In the genomic region with DNA sequence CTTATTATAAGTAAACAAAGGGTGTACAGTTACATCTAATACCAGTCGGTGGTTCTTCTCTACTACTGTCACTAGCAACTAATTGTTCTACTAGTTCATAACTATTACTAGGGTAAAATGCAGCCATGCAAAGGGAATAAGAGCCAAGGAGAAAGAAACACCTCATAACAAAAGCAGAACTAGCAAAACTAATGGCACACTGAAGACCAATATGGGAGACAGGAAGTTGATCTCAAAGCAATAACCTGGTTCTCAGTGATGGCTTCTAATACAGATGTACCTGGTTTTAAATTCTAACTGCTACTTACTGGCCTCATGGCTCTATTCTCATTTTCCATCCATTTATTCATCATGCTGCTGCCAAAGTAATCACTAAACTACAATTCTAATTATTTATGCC, we compare ENCODE assay signal across 17 cellular contexts.
A peak's percentile ranks its signal among the peaks of the same experiment; 100 is the strongest.
DNase-seq lines count a peak whose midpoint lies in the region; ATAC-seq and TF ChIP-seq lines count a peak whose summit lies in the region.
"Had no signal": no experiment of that assay in that cellular context is flagged by ENCODE, and none has a peak within 500 bp of the region (broad histone marks: within the 10 kb centered on the region; RNA-seq: fewer than 3 reads in every experiment).

No MANE protein-coding gene starts in this region.

- CTCF ChIA-PET in mammary epithelial cell (lab: Charles Lee; ENCODE audit: low non-redundant PET): no interaction called here

- H2BK15ac ChIP-seq in neuronal stem cell (ENCODE audit: low read length): no peak overlapping the region

- H2AK5ac ChIP-seq in neuronal stem cell (ENCODE audit: low read depth, low read length): no peak overlapping the region

- no peak overlapping the region for H3K14ac ChIP-seq in neuronal stem cell (ENCODE audit: low read length)

- no peak overlapping the region for H4K91ac ChIP-seq in neuronal stem cell (ENCODE audit: low read depth, low read length, poor library complexity)

- H3K27me3 ChIP-seq in mammary epithelial cell (ENCODE audit: insufficient read depth, low read length) (no peaks in the 10 kb centered on the region), breast epithelium (no peaks in the 10 kb centered on the region), OCI-LY3 (ENCODE audit: low read depth, low read length) (no peaks in the 10 kb centered on the region), neuronal stem cell (ENCODE audit: control insufficient read depth in 3 of 3, insufficient read depth in 3 of 3, low read depth in 1 of 3, low read length in 3 of 3) (no peaks in the 10 kb centered on the region)

- no peak overlapping the region for H3K9ac ChIP-seq in mammary epithelial cell (ENCODE audit: insufficient read depth, low read length)
- no peak overlapping the region for H3K9ac ChIP-seq in OCI-LY3 (ENCODE audit: low read length)
- H3K9ac ChIP-seq in neuronal stem cell (ENCODE audit: low read depth, low read length, poor library complexity): no peak overlapping the region

- H3K4me2 ChIP-seq in mammary epithelial cell (ENCODE audit: insufficient read depth, low read depth, low read length): no peak overlapping the region
- 0 out of 2 replicates have a peak overlapping the region, but pooled peaks have one; percentile 8 for H3K4me2 ChIP-seq in OCI-LY3 (ENCODE audit: low read length)
- no peak overlapping the region for H3K4me2 ChIP-seq in neuronal stem cell (ENCODE audit: insufficient read depth, low read length, poor library complexity, severe bottlenecking)
- H3K4me2 ChIP-seq: A549 had no signal

- DNase-seq in mammary epithelial cell (no peak), breast epithelium (ENCODE audit: low spot score in 2 of 2) (no peak), neuronal stem cell (ENCODE audit: low spot score) (no peak), NCI-H510A treated with DMSO at 0.1 percent for 48 hours (lab: John Stamatoyannopoulos, UW) (no peak)
- DNase-seq: CD8-positive, alpha-beta T cell; COR-L47; DMS153; DMS79 treated with DMSO at 0.1 percent for 48 hours; EL; GOT3 had no signal

- H3K27ac ChIP-seq in mammary epithelial cell (ENCODE audit: insufficient read depth, low read depth, low read length) (no peak overlapping the region), breast epithelium (no peak overlapping the region), OCI-LY3 (ENCODE audit: low read length) (no peak overlapping the region), neuronal stem cell (replicated peaks; ENCODE audit: low read length) (no peak overlapping the region)
- H3K27ac ChIP-seq: A549, HL-60 had no signal

- H3K36me3 ChIP-seq in mammary epithelial cell (ENCODE audit: insufficient read depth, low read length) (no peaks in the 10 kb centered on the region), breast epithelium (no peaks in the 10 kb centered on the region), OCI-LY3 (replicated peaks; ENCODE audit: low read depth, low read length) (no peaks in the 10 kb centered on the region), neuronal stem cell (replicated peaks in 1 of 2; ENCODE audit: control insufficient read depth in 2 of 2, insufficient read depth in 2 of 2, low read length in 2 of 2) (no peaks in the 10 kb centered on the region)
- H3K36me3 ChIP-seq: HAP-1 had no signal

- H2BK5ac ChIP-seq in neuronal stem cell (ENCODE audit: low read length): no peak overlapping the region

- intact Hi-C loops in mammary epithelial cell (cut with micrococcal nuclease): no loop called here
- intact Hi-C loops in breast epithelium (cut with DNase I; ENCODE audit: low total_unique reads): no loop called here

- no peak for TF ChIP-seq CTCF in mammary epithelial cell (conservative IDR thresholded peaks at IDR 0.05 in 1 of 2, IDR thresholded peaks at IDR 0.05 in 1 of 2; ENCODE audit: extremely low read depth in 1 of 2, insufficient read depth in 1 of 2, low read depth in 1 of 2, low read length in 2 of 2)
- no peak for TF ChIP-seq CTCF in breast epithelium (IDR thresholded peaks at IDR 0.05)
- TF ChIP-seq CTCF in OCI-LY3 (IDR thresholded peaks at IDR 0.05; ENCODE audit: low read depth, low read length): no peak

- in situ Hi-C loops in mammary epithelial cell (cut with MboI; ENCODE audit: low sequenced_read_pairs in 2 of 2): no loop called here

- H3K4me1 ChIP-seq in mammary epithelial cell (ENCODE audit: insufficient read depth, low read length) (no peaks in the 10 kb centered on the region), breast epithelium (no peaks in the 10 kb centered on the region), OCI-LY3 (ENCODE audit: low read length) (peaks cover 6% of the 10 kb centered on the region), neuronal stem cell (ENCODE audit: control insufficient read depth in 2 of 2, insufficient read depth in 1 of 2, low read depth in 1 of 2, low read length in 2 of 2) (no peaks in the 10 kb centered on the region)
- H3K4me1 ChIP-seq: A549 had no signal

- H4K8ac ChIP-seq in neuronal stem cell (ENCODE audit: low read depth, low read length): no peak overlapping the region

- H2BK120ac ChIP-seq in neuronal stem cell (ENCODE audit: low read depth, low read length): no peak overlapping the region

- BruUV-seq in mammary epithelial cell (replicated peaks; lab: Mats Ljungman, UMichigan): no TSS peak

- ATAC-seq in GM21717 (IDR thresholded peaks at IDR 0.05; ENCODE audit: unreplicated experiment) (peak; percentile 55), GM21367 (IDR thresholded peaks at IDR 0.05; ENCODE audit: unreplicated experiment) (no peak), HG03280 (IDR thresholded peaks at IDR 0.05; ENCODE audit: unreplicated experiment) (no peak)
- ATAC-seq: A549; CD8-positive, alpha-beta T cell had no signal

- TF ChIP-seq POLR2A in breast epithelium (IDR thresholded peaks at IDR 0.05): no peak

- H3K9me3 ChIP-seq in mammary epithelial cell (replicated peaks; ENCODE audit: insufficient read depth, low read length): no peaks in the 10 kb centered on the region
- no peaks in the 10 kb centered on the region for H3K9me3 ChIP-seq in breast epithelium
- no peaks in the 10 kb centered on the region for H3K9me3 ChIP-seq in OCI-LY3 (ENCODE audit: insufficient read depth, low read length)
- H3K9me3 ChIP-seq in neuronal stem cell (replicated peaks in 1 of 2; ENCODE audit: control insufficient read depth in 2 of 2, insufficient read depth in 1 of 2, low read depth in 1 of 2, low read length in 2 of 2): no peaks in the 10 kb centered on the region
- H3K9me3 ChIP-seq: A549, HAP-1 had no signal

- H3K23ac ChIP-seq in neuronal stem cell (ENCODE audit: low read depth, low read length, poor library complexity): no peak overlapping the region

- H3K18ac ChIP-seq in neuronal stem cell (ENCODE audit: low read length): no peak overlapping the region

- H3K79me2 ChIP-seq in mammary epithelial cell (ENCODE audit: insufficient read depth, low read length): no peaks in the 10 kb centered on the region
- H3K79me2 ChIP-seq in OCI-LY3 (ENCODE audit: low read length): no peaks in the 10 kb centered on the region

- no peak overlapping the region for H2BK12ac ChIP-seq in neuronal stem cell (ENCODE audit: low read length)

- H3K4ac ChIP-seq in neuronal stem cell (ENCODE audit: low read length): no peak overlapping the region

- peak overlapping the region; percentile 13 for H2AFZ ChIP-seq in mammary epithelial cell (ENCODE audit: low read depth, low read length)
- H2AFZ ChIP-seq in OCI-LY3 (ENCODE audit: low read depth, low read length): peak overlapping the region; percentile 60; the same call in 1 of the 2 replicates
- peak overlapping the region; percentile 9 for H2AFZ ChIP-seq in neuronal stem cell (ENCODE audit: low read length)

- dilution Hi-C loops in mammary epithelial cell (cut with HindIII; ENCODE audit: low sequenced_read_pairs): no loop called here

- no peaks in the 10 kb centered on the region for H3K79me1 ChIP-seq in neuronal stem cell (ENCODE audit: low read depth, low read length)

- H3K4me3 ChIP-seq in mammary epithelial cell (replicated peaks in 1 of 3; ENCODE audit: insufficient read depth in 1 of 3, low read depth in 2 of 3, low read length in 3 of 3) (no peak overlapping the region), breast epithelium (no peak overlapping the region), OCI-LY3 (ENCODE audit: low read length) (no peak overlapping the region), neuronal stem cell (ENCODE audit: low read length in 2 of 2) (no peak overlapping the region)
- H3K4me3 ChIP-seq: A549, HAP-1 had no signal

- H4K20me1 ChIP-seq in mammary epithelial cell (ENCODE audit: insufficient read depth, low read length): no peaks in the 10 kb centered on the region
- H4K20me1 ChIP-seq in OCI-LY3 (ENCODE audit: insufficient read depth, low read length): no peaks in the 10 kb centered on the region

- 83% methylated on average over 1 of the region's 1 CpG for WGBS in mammary epithelial cell (ENCODE audit: low coverage, missing lambda C conversion rate)
- no CpG with 5 or more reads among the region's 1 CpG for WGBS in neuronal stem cell (ENCODE audit: extremely low coverage in 2 of 2, insufficient read length in 2 of 2, insufficient replicate concordance in 1 of 2), 2 donors

Comparison
In these comparisons a context has a peak if more than half of its experiments do, and no peak if none do; other contexts are left out.
1. H2AFZ ChIP-seq: peak in every context shown above with its lines; median percentile 60 in OCI-LY3; 13 in mammary epithelial cell; 9 in neuronal stem cell.